ENCODE assay signal across 23 cellular contexts in genomic region chr1:89870998-89871397, GRCh38. TPM values are rescaled to one million over a fixed set of nuclear protein-coding genes. Genes with fewer than 3 reads are reported as not detected.
A peak's percentile ranks its signal among the peaks of the same experiment; 100 is the strongest.
DNase-seq lines count a peak whose midpoint lies in the region; ATAC-seq and TF ChIP-seq lines count a peak whose summit lies in the region.
"Had no signal": no experiment of that assay in that cellular context is flagged by ENCODE, and none has a peak within 500 bp of the region (broad histone marks: within the 10 kb centered on the region; RNA-seq: fewer than 3 reads in every experiment).

No MANE protein-coding gene starts in this region.

- H3K27ac Mint-ChIP-seq in CD8-positive, alpha-beta memory T cell: peak overlapping the region in 6 of 8 donors; percentile 37 to 95 (median 76)
- no peak overlapping the region for H3K27ac Mint-ChIP-seq in central memory CD8-positive, alpha-beta T cell (ENCODE audit: low read depth)
- H3K27ac Mint-ChIP-seq: activated T-helper 2 cell treated with anti-CD3 and anti-CD28 coated beads, Interferon-gamma antibody, Interleukin-2, Interleukin-4, amounts not matched to agents 10 μg/mL and 5 μg/mL and 100 μg/mL, durations not matched to agents 14 hours and 24 hours and 36 hours; B cell; stimulated activated naive CD8-positive, alpha-beta T cell treated with anti-CD3 and anti-CD28 coated beads, Interleukin-15, amount 100 ng/mL, for 72 hours had no signal

- no peaks in the 10 kb centered on the region for H3K27me3 Mint-ChIP-seq in CD8-positive, alpha-beta memory T cell
- no peaks in the 10 kb centered on the region for H3K27me3 Mint-ChIP-seq in central memory CD8-positive, alpha-beta T cell
- H3K27me3 Mint-ChIP-seq: B cell; stimulated activated naive CD8-positive, alpha-beta T cell treated with anti-CD3 and anti-CD28 coated beads, Interleukin-15, amount 100 ng/mL, for 72 hours had no signal

- H3K4me3 Mint-ChIP-seq in CD8-positive, alpha-beta memory T cell: peak overlapping the region in 3 of 7 donors; percentile 1 to 37 (median 18)
- no peak overlapping the region for H3K4me3 Mint-ChIP-seq in central memory CD8-positive, alpha-beta T cell
- H3K4me3 Mint-ChIP-seq: B cell; stimulated activated naive CD8-positive, alpha-beta T cell treated with anti-CD3 and anti-CD28 coated beads, Interleukin-15, amount 100 ng/mL, for 72 hours had no signal

- no peak overlapping the region for H3K4me3 ChIP-seq in CD8-positive, alpha-beta memory T cell (ENCODE audit: low read length)
- H3K4me3 ChIP-seq in mucosa of descending colon: no peak overlapping the region
- H3K4me3 ChIP-seq: lung, SJCRH30 had no signal

- peaks cover 12 to 37% (median 21%) of the 10 kb centered on the region in 3 donors for H3K36me3 Mint-ChIP-seq in CD8-positive, alpha-beta memory T cell
- peaks cover 10% of the 10 kb centered on the region for H3K36me3 Mint-ChIP-seq in central memory CD8-positive, alpha-beta T cell (ENCODE audit: insufficient read depth)

- no peak overlapping the region for H3K27ac ChIP-seq in CD8-positive, alpha-beta memory T cell (ENCODE audit: low read depth, low read length)
- H3K27ac ChIP-seq: SJCRH30, WERI-Rb-1 had no signal

- peaks cover 50 to 77% (median 75%) of the 10 kb centered on the region in 3 donors for H3K4me1 Mint-ChIP-seq in CD8-positive, alpha-beta memory T cell
- peaks cover 22% of the 10 kb centered on the region for H3K4me1 Mint-ChIP-seq in central memory CD8-positive, alpha-beta T cell

- intact Hi-C loops in mucosa of descending colon (cut with DNase I, micrococcal nuclease): no loop called here
- intact Hi-C loops in posterior vena cava (cut with DNase I): no loop called here

- POLR2A ChIA-PET in CD8-positive, alpha-beta memory T cell (lab: Charles Lee): no interaction called here

- DNase-seq in CD8-positive, alpha-beta memory T cell: peak in 2 of 5 donors; percentile 37 to 60
- DNase-seq in LHCN-M2 (ENCODE audit: low read depth) (peak; percentile 32), mucosa of descending colon (no peak), DMS153 treated with DMSO at 0.1 percent for 48 hours (lab: John Stamatoyannopoulos, UW; ENCODE audit: unreplicated experiment) (no peak), posterior vena cava (ENCODE audit: low spot score) (no peak)
- no peak for DNase-seq in central memory CD8-positive, alpha-beta T cell (ENCODE audit: low spot score in 2 of 2)
- DNase-seq: activated CD8-positive, alpha-beta memory T cell treated with anti-CD3 and anti-CD28 coated beads for 24 hours; anterior cingulate cortex; effector memory CD4-positive, alpha-beta T cell; GDM1; head of caudate nucleus; NCI-H1417 treated with DMSO at 0.1 percent for 48 hours; NCI-H82; SJCRH30; small intestine; stimulated activated CD4-positive, alpha-beta T cell treated with anti-CD3 and anti-CD28 coated beads, Interleukin-2, amount 100 ng/mL, for 48 hours; stimulated activated naive CD8-positive, alpha-beta T cell treated with anti-CD3 and anti-CD28 coated beads, Interleukin-15, amount 100 ng/mL, for 72 hours; trophoblast cell; WERI-Rb-1 had no signal

- no peaks in the 10 kb centered on the region for H3K9me3 ChIP-seq in CD8-positive, alpha-beta memory T cell (ENCODE audit: low read length)
- no peaks in the 10 kb centered on the region for H3K9me3 ChIP-seq in mucosa of descending colon
- H3K9me3 ChIP-seq: SJCRH30 had no signal

- TF ChIP-seq CTCF in mucosa of descending colon (IDR thresholded peaks at IDR 0.05): no peak

- no peaks in the 10 kb centered on the region for H3K9me3 Mint-ChIP-seq in CD8-positive, alpha-beta memory T cell
- H3K9me3 Mint-ChIP-seq in central memory CD8-positive, alpha-beta T cell: no peaks in the 10 kb centered on the region
- H3K9me3 Mint-ChIP-seq: activated T-helper 2 cell treated with anti-CD3 and anti-CD28 coated beads, Interferon-gamma antibody, Interleukin-2, Interleukin-4, amounts not matched to agents 10 μg/mL and 5 μg/mL and 100 μg/mL, durations not matched to agents 14 hours and 24 hours and 36 hours had no signal

- no peaks in the 10 kb centered on the region for H3K36me3 ChIP-seq in CD8-positive, alpha-beta memory T cell (ENCODE audit: insufficient read depth, low read length)
- H3K36me3 ChIP-seq in mucosa of descending colon (ENCODE audit: low read depth): no peaks in the 10 kb centered on the region
- H3K36me3 ChIP-seq: SJCRH30 had no signal

- H3K4me1 ChIP-seq in CD8-positive, alpha-beta memory T cell (ENCODE audit: insufficient read depth, low read length): peaks cover 18% of the 10 kb centered on the region
- H3K4me1 ChIP-seq in mucosa of descending colon (ENCODE audit: low read depth): peaks cover 2% of the 10 kb centered on the region
- H3K4me1 ChIP-seq: SJCRH30 had no signal

- CTCF ChIA-PET in CD8-positive, alpha-beta memory T cell (lab: Charles Lee): interaction anchor here (1.8 to 2.2 kb wide), 2 partner anchors 24 to 28 kb away, joined by 5 to 9 read pairs; no protein-coding TSS in a partner anchor

- H3K27me3 ChIP-seq in CD8-positive, alpha-beta memory T cell (ENCODE audit: insufficient read depth, low read length, poor library complexity, severe bottlenecking): no peaks in the 10 kb centered on the region
- H3K27me3 ChIP-seq: SJCRH30 had no signal

- ATAC-seq in central memory CD8-positive, alpha-beta T cell (replicated peaks; ENCODE audit: extremely low read depth, poor library complexity, severe bottlenecking): peak; percentile 77
- peak; percentile 37 for ATAC-seq in mucosa of descending colon
- ATAC-seq in GM19023 (IDR thresholded peaks at IDR 0.05; ENCODE audit: unreplicated experiment): no peak
- ATAC-seq: stimulated activated naive CD8-positive, alpha-beta T cell treated with anti-CD3 and anti-CD28 coated beads, Interleukin-15, amount 100 ng/mL, for 72 hours had no signal

RNA-seq across cellular contexts. Expression of gene LRRC8D, which starts 50.2 kb away (rescaled TPM):
- 10 to 100 TPM; 39.0 to 41.9 TPM for total RNA-seq in CD8-positive, alpha-beta memory T cell
- 56.3 TPM for polyA plus RNA-seq in CD8-positive, alpha-beta memory T cell
- total RNA-seq in LHCN-M2 (2014; rRNA removed) (20.7 and 23.9 TPM in 2 replicates), mucosa of descending colon (10 to 100 TPM; 22.8 to 43.3 (median 39.6) TPM), posterior vena cava (1 to 10 TPM; 5.6 to 8.6 TPM)
- 11.7 TPM for polyA plus RNA-seq in LHCN-M2 (2012)
